In genomic region chr15:70650567-70650966, GRCh38 we compare ENCODE assay signal across 19 cellular contexts.
"Had no signal": no experiment of that assay in that cellular context is flagged by ENCODE, and none has a peak within 500 bp of the region (broad histone marks: within the 10 kb centered on the region; RNA-seq: fewer than 3 reads in every experiment).

No MANE protein-coding gene starts in this region.

- ATAC-seq: left colon; left ventricle myocardium superior; naive thymus-derived CD4-positive, alpha-beta T cell had no signal

- H3K9me3 ChIP-seq: prostate gland, sigmoid colon, stomach, thoracic aorta had no signal

- H3K4me1 ChIP-seq: parathyroid adenoma, prostate gland, sigmoid colon had no signal

- H3K27me3 ChIP-seq: hepatocyte, sigmoid colon, stomach had no signal

- H3K36me3 ChIP-seq: prostate gland had no signal

- H3K4me3 ChIP-seq: hepatocyte, lung, prostate gland, sigmoid colon, skin epidermis, stomach, thoracic aorta had no signal

- DNase-seq: head of caudate nucleus; left colon; left ventricle myocardium superior; naive thymus-derived CD4-positive, alpha-beta T cell; nephron progenitor cell; retina; sigmoid colon; stimulated activated CD4-positive, alpha-beta T cell treated with anti-CD3 and anti-CD28 coated beads, Interleukin-2, amount 100 ng/mL, for 24 hours; stimulated activated CD4-positive, alpha-beta T cell treated with anti-CD3 and anti-CD28 coated beads, Interleukin-4, amount 100 ng/mL, for 4 hours; stimulated activated naive CD4-positive, alpha-beta T cell; stomach; substantia nigra; trophoblast cell had no signal

- H3K27ac ChIP-seq: hepatocyte, parathyroid adenoma, prostate gland, sigmoid colon, skin epidermis, stomach, thoracic aorta had no signal
